Comparison of ENCODE assay signal across 2 cellular contexts in the genomic region with DNA sequence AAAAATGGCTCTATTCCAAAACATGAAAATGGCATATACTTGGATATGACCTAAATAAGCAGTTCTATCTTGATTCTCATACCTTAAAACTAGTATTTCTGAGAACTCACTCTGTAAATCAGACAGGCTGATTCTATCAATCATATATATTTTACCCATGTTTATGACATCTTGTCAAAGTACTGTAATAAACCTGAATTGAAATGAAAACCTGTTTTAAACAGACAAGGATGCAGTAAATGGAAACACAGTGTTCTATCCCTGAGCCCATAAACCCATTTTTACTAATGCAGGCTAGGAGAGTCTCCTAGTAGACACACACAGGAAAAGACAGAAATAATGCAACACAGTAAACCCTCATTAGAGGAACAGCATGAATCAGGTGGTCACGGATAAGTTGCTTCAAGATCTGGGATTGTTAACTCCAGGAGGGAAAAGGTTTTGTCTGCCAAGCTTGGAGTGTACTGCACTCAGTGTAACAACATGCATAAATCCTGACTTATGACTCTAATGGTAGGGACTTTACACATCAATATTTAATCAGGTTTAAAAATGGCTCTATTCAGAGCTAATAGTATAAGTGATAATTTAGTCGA.
A peak's percentile ranks its signal among the peaks of the same experiment; 100 is the strongest.
TF ChIP-seq lines count a peak whose summit lies in the region.

No MANE protein-coding gene starts in this region.

TF ChIP-seq in HEK293, 187 proteins besides CTCF, POLR2A, EP300 and RAD21 (continued from another document and continues in another):
- TF ChIP-seq, protein P1, sequence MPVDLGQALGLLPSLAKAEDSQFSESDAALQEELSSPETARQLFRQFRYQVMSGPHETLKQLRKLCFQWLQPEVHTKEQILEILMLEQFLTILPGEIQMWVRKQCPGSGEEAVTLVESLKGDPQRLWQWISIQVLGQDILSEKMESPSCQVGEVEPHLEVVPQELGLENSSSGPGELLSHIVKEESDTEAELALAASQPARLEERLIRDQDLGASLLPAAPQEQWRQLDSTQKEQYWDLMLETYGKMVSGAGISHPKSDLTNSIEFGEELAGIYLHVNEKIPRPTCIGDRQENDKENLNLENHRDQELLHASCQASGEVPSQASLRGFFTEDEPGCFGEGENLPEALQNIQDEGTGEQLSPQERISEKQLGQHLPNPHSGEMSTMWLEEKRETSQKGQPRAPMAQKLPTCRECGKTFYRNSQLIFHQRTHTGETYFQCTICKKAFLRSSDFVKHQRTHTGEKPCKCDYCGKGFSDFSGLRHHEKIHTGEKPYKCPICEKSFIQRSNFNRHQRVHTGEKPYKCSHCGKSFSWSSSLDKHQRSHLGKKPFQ (tag by site-specific recombination; IDR thresholded peaks at IDR 0.05) = no peak
- TF ChIP-seq ZNF324 (tag by site-specific recombination; IDR thresholded peaks at IDR 0.05) (no peak), ZNF426 (tag by site-specific recombination; IDR thresholded peaks at IDR 0.05) (no peak), SP7 (tag by site-specific recombination; IDR thresholded peaks at IDR 0.05) (no peak), GLI2 (tag by site-specific recombination; IDR thresholded peaks at IDR 0.05; ENCODE audit: borderline replicate concordance, low read depth) (no peak), SCRT2 (tag by site-specific recombination; IDR thresholded peaks at IDR 0.05) (no peak), ZNF214 (tag by site-specific recombination; IDR thresholded peaks at IDR 0.05; ENCODE audit: borderline replicate concordance) (no peak), ZNF433 (tag by site-specific recombination; IDR thresholded peaks at IDR 0.05; ENCODE audit: low read depth) (no peak)
- TF ChIP-seq, protein P2, sequence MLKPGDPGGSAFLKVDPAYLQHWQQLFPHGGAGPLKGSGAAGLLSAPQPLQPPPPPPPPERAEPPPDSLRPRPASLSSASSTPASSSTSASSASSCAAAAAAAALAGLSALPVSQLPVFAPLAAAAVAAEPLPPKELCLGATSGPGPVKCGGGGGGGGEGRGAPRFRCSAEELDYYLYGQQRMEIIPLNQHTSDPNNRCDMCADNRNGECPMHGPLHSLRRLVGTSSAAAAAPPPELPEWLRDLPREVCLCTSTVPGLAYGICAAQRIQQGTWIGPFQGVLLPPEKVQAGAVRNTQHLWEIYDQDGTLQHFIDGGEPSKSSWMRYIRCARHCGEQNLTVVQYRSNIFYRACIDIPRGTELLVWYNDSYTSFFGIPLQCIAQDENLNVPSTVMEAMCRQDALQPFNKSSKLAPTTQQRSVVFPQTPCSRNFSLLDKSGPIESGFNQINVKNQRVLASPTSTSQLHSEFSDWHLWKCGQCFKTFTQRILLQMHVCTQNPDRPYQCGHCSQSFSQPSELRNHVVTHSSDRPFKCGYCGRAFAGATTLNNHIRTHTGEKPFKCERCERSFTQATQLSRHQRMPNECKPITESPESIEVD (tag by site-specific recombination; IDR thresholded peaks at IDR 0.05) = peak; percentile 32; the same call in 1 of the 2 replicates
- TF ChIP-seq, protein P3, sequence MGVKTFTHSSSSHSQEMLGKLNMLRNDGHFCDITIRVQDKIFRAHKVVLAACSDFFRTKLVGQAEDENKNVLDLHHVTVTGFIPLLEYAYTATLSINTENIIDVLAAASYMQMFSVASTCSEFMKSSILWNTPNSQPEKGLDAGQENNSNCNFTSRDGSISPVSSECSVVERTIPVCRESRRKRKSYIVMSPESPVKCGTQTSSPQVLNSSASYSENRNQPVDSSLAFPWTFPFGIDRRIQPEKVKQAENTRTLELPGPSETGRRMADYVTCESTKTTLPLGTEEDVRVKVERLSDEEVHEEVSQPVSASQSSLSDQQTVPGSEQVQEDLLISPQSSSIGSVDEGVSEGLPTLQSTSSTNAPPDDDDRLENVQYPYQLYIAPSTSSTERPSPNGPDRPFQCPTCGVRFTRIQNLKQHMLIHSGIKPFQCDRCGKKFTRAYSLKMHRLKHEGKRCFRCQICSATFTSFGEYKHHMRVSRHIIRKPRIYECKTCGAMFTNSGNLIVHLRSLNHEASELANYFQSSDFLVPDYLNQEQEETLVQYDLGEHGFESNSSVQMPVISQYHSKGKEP (tag by site-specific recombination; IDR thresholded peaks at IDR 0.05) = peak; percentile 72; the same call in 1 of the 2 replicates
- TF ChIP-seq, protein P4, sequence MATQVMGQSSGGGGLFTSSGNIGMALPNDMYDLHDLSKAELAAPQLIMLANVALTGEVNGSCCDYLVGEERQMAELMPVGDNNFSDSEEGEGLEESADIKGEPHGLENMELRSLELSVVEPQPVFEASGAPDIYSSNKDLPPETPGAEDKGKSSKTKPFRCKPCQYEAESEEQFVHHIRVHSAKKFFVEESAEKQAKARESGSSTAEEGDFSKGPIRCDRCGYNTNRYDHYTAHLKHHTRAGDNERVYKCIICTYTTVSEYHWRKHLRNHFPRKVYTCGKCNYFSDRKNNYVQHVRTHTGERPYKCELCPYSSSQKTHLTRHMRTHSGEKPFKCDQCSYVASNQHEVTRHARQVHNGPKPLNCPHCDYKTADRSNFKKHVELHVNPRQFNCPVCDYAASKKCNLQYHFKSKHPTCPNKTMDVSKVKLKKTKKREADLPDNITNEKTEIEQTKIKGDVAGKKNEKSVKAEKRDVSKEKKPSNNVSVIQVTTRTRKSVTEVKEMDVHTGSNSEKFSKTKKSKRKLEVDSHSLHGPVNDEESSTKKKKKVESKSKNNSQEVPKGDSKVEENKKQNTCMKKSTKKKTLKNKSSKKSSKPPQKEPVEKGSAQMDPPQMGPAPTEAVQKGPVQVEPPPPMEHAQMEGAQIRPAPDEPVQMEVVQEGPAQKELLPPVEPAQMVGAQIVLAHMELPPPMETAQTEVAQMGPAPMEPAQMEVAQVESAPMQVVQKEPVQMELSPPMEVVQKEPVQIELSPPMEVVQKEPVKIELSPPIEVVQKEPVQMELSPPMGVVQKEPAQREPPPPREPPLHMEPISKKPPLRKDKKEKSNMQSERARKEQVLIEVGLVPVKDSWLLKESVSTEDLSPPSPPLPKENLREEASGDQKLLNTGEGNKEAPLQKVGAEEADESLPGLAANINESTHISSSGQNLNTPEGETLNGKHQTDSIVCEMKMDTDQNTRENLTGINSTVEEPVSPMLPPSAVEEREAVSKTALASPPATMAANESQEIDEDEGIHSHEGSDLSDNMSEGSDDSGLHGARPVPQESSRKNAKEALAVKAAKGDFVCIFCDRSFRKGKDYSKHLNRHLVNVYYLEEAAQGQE (tag by site-specific recombination; IDR thresholded peaks at IDR 0.05) = no peak

TF ChIP-seq in SK-N-SH, 30 proteins besides CTCF, POLR2A, EP300 and RAD21 (continued from another document):
- TF ChIP-seq, protein P5, sequence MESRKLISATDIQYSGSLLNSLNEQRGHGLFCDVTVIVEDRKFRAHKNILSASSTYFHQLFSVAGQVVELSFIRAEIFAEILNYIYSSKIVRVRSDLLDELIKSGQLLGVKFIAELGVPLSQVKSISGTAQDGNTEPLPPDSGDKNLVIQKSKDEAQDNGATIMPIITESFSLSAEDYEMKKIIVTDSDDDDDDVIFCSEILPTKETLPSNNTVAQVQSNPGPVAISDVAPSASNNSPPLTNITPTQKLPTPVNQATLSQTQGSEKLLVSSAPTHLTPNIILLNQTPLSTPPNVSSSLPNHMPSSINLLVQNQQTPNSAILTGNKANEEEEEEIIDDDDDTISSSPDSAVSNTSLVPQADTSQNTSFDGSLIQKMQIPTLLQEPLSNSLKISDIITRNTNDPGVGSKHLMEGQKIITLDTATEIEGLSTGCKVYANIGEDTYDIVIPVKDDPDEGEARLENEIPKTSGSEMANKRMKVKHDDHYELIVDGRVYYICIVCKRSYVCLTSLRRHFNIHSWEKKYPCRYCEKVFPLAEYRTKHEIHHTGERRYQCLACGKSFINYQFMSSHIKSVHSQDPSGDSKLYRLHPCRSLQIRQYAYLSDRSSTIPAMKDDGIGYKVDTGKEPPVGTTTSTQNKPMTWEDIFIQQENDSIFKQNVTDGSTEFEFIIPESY (IDR thresholded peaks at IDR 0.05; ENCODE audit: borderline replicate concordance, low read depth) = no peak
- no peak for TF ChIP-seq NRF1 (IDR thresholded peaks at IDR 0.05; ENCODE audit: low read depth, low read length)
- TF ChIP-seq FOXJ3 (CRISPR knock-in tag; IDR thresholded peaks at IDR 0.05) = no peak
- TF ChIP-seq TEAD4 (IDR thresholded peaks at IDR 0.05; ENCODE audit: borderline replicate concordance, insufficient read depth) = no peak
- TF ChIP-seq GABPA (IDR thresholded peaks at IDR 0.05; ENCODE audit: low read depth) = no peak
- no peak for TF ChIP-seq ELF1 (IDR thresholded peaks at IDR 0.05)
- TF ChIP-seq MEF2A (IDR thresholded peaks at IDR 0.05; ENCODE audit: borderline replicate concordance, low read depth) = no peak
- TF ChIP-seq, protein P6, sequence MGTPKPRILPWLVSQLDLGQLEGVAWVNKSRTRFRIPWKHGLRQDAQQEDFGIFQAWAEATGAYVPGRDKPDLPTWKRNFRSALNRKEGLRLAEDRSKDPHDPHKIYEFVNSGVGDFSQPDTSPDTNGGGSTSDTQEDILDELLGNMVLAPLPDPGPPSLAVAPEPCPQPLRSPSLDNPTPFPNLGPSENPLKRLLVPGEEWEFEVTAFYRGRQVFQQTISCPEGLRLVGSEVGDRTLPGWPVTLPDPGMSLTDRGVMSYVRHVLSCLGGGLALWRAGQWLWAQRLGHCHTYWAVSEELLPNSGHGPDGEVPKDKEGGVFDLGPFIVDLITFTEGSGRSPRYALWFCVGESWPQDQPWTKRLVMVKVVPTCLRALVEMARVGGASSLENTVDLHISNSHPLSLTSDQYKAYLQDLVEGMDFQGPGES (IDR thresholded peaks at IDR 0.05; ENCODE audit: low read depth, low read length) = no peak
- TF ChIP-seq SIN3A (IDR thresholded peaks at IDR 0.05; ENCODE audit: borderline replicate concordance, low read depth, low read length) = no peak
- TF ChIP-seq JUND (IDR thresholded peaks at IDR 0.05) = no peak
- TF ChIP-seq POLR2AphosphoS5 (IDR thresholded peaks at IDR 0.05; ENCODE audit: low read depth, low read length) = no peak
- TF ChIP-seq, protein P7, sequence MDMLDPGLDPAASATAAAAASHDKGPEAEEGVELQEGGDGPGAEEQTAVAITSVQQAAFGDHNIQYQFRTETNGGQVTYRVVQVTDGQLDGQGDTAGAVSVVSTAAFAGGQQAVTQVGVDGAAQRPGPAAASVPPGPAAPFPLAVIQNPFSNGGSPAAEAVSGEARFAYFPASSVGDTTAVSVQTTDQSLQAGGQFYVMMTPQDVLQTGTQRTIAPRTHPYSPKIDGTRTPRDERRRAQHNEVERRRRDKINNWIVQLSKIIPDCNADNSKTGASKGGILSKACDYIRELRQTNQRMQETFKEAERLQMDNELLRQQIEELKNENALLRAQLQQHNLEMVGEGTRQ (IDR thresholded peaks at IDR 0.05; ENCODE audit: borderline replicate concordance, low read depth, low read length) = no peak
